In the genomic region with DNA sequence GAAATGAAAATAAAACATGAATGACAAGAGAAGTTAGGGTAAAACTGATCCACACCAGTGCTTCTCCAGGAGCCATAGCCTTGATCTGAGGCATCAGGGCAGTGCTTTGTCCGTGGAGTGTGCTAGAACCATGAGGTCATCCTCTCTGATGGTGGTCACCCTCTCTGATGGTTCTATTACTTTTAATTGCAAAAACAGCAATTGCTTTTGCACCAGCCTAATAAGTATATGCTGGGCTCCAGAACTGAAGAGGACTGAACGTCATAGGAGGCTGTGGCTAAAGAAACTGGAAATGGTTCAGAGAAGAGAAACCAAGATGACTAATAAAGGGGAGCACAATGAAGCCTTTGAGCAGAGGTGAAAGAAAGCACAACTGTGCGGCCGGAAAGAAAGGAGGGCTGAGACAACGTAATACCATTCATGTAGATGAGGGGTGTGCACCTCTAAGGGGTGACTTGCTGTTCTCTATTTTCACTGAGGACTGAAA, we compare ENCODE assay signal across 8 cellular contexts. TPM values are rescaled to one million over a fixed set of nuclear protein-coding genes. Genes with fewer than 3 reads are reported as not detected.
A peak's percentile ranks its signal among the peaks of the same experiment; 100 is the strongest.
DNase-seq lines count a peak whose midpoint lies in the region; ATAC-seq and TF ChIP-seq lines count a peak whose summit lies in the region.

No MANE protein-coding gene starts in this region.

- no peak overlapping the region for H3K4me3 ChIP-seq in heart left ventricle
- no peak overlapping the region for H3K4me3 ChIP-seq in right atrium auricular region
- H3K4me3 ChIP-seq in fibroblast of mammary gland (ENCODE audit: control insufficient read depth, low read depth, low read length), result no peak overlapping the region

- H3K4me1 ChIP-seq in heart left ventricle (peaks cover 0 to 10% (median 2%) of the 10 kb centered on the region in 12 donors), right atrium auricular region (no peaks in the 10 kb centered on the region)

- peak in 3 of 4 donors; percentile 56 to 74 (median 73) for ATAC-seq in heart left ventricle
- ATAC-seq in HG03175 (IDR thresholded peaks at IDR 0.05; ENCODE audit: unreplicated experiment), result peak; percentile 97

- no peak for TF ChIP-seq POLR2A in heart left ventricle (IDR thresholded peaks at IDR 0.05)

- TF ChIP-seq CTCF in heart left ventricle (IDR thresholded peaks at IDR 0.05) (no peak), right atrium auricular region (IDR thresholded peaks at IDR 0.05) (no peak), fibroblast of mammary gland (conservative IDR thresholded peaks at IDR 0.05; ENCODE audit: control insufficient read depth, insufficient read depth, low read depth, low read length) (no peak)

- peaks cover 0 to 2% (median 0%) of the 10 kb centered on the region in 9 donors for H3K27me3 ChIP-seq in heart left ventricle
- H3K27me3 ChIP-seq in right atrium auricular region, result no peaks in the 10 kb centered on the region

- 54 to 70% (median 58%) methylated on average over 5 of the region's 5 CpGs for WGBS in heart left ventricle, 4 donors

- H3K27ac ChIP-seq in heart left ventricle (no peak overlapping the region), right atrium auricular region (no peak overlapping the region)

- H3K9me3 ChIP-seq in heart left ventricle, result no peaks in the 10 kb centered on the region
- H3K9me3 ChIP-seq in right atrium auricular region, result no peaks in the 10 kb centered on the region

- H3K36me3 ChIP-seq in heart left ventricle (no peaks in the 10 kb centered on the region), right atrium auricular region (no peaks in the 10 kb centered on the region)

- intact Hi-C loops in heart left ventricle (cut with DNase I), result no loop called here

- no peak for DNase-seq in heart left ventricle
- DNase-seq in right atrium auricular region (ENCODE audit: low spot score), result no peak
- DNase-seq in activated CD4-positive, alpha-beta T cell treated with anti-CD3 and anti-CD28 coated beads for 4 hours, result peak; percentile 34 to 45
- peak; percentile 62 for DNase-seq in fibroblast of mammary gland (ENCODE audit: low read depth)
- peak; percentile 4 to 47 (median 23) for DNase-seq in stimulated activated CD4-positive, alpha-beta T cell treated with anti-CD3 and anti-CD28 coated beads, TNF-alpha, amount 100 ng/mL, for 24 hours (ENCODE audit: low read depth in 3 of 3)
- no peak for DNase-seq in DMS79 treated with DMSO at 0.1 percent for 48 hours (lab: John Stamatoyannopoulos, UW)
- no peak for DNase-seq in DMS53 (lab: John Stamatoyannopoulos, UW)

RNA-seq across cellular contexts. Expression of gene TMEM154, which starts 17.0 kb away (rescaled TPM):
- total RNA-seq in heart left ventricle (1 to 10 TPM; 1.2 to 8.0 (median 1.8) TPM), right atrium auricular region (1 to 10 TPM; 1.4 to 2.0 TPM)
- under 1 TPM; 0.27 to 0.37 TPM for polyA plus RNA-seq in heart left ventricle

Comparison
In these comparisons a context has a peak if more than half of its experiments do, and no peak if none do; other contexts are left out.
1. DNase-seq: peak in activated CD4-positive, alpha-beta T cell treated with anti-CD3 and anti-CD28 coated beads for 4 hours (2 of 2), fibroblast of mammary gland (single experiment) and stimulated activated CD4-positive, alpha-beta T cell treated with anti-CD3 and anti-CD28 coated beads, TNF-alpha, amount 100 ng/mL, for 24 hours (3 of 3); none in heart left ventricle (0 of 5), right atrium auricular region (single experiment), DMS79 treated with DMSO at 0.1 percent for 48 hours (single experiment) and DMS53 (single experiment).